ENCODE assay signal across 12 cellular contexts in genomic region chr15:70375006-70375409, GRCh38.
DNase-seq lines count a peak whose midpoint lies in the region; ATAC-seq and TF ChIP-seq lines count a peak whose summit lies in the region.
"Had no signal": no experiment of that assay in that cellular context is flagged by ENCODE, and none has a peak within 500 bp of the region (broad histone marks: within the 10 kb centered on the region; RNA-seq: fewer than 3 reads in every experiment).

No MANE protein-coding gene starts in this region.

- DNase-seq in CD1c-positive myeloid dendritic cell (ENCODE audit: extremely low spot score) = peak; percentile 36
- DNase-seq in MG63 = peak; percentile 95
- DNase-seq in amniotic epithelial cell (ENCODE audit: low read depth) = peak; percentile 63
- DNase-seq in lower lobe of right lung = no peak
- DNase-seq in stimulated activated naive CD8-positive, alpha-beta T cell treated with anti-CD3 and anti-CD28 coated beads, Interleukin-15, amount 100 ng/mL, for 72 hours = no peak
- DNase-seq in NCI-H128 (lab: John Stamatoyannopoulos, UW; ENCODE audit: unreplicated experiment) = no peak
- DNase-seq: activated gamma-delta T cell, esophagus squamous epithelium, mucosa of descending colon, SW 1271 had no signal

- H3K27me3 ChIP-seq in MG63 (no peaks in the 10 kb centered on the region), lower lobe of right lung (ENCODE audit: low read depth) (no peaks in the 10 kb centered on the region)

- intact Hi-C loops in lower lobe of right lung (cut with DNase I) = no loop called here

- H3K27me3 Mint-ChIP-seq in stimulated activated naive CD8-positive, alpha-beta T cell treated with anti-CD3 and anti-CD28 coated beads, Interleukin-15, amount 100 ng/mL, for 72 hours = peaks cover 67% of the 10 kb centered on the region
- peaks cover 37% of the 10 kb centered on the region for H3K27me3 Mint-ChIP-seq in stimulated activated memory B cell treated with anti-CD40 and anti-IgM and Interleukin-4, amounts not matched to agents 10 μg/mL and 1 μg/mL and 100 μg/mL, for 72 hours

- ATAC-seq in lower lobe of right lung (peak; percentile 52 to 54), HG02981 (IDR thresholded peaks at IDR 0.05; ENCODE audit: unreplicated experiment) (no peak)
- no peak for ATAC-seq in stimulated activated naive CD8-positive, alpha-beta T cell treated with anti-CD3 and anti-CD28 coated beads, Interleukin-15, amount 100 ng/mL, for 72 hours
- ATAC-seq in stimulated activated memory B cell treated with anti-CD40 and anti-IgM and Interleukin-4, amounts not matched to agents 10 μg/mL and 1 μg/mL and 100 μg/mL, for 72 hours = no peak
- ATAC-seq: mucosa of descending colon had no signal

- H3K4me1 ChIP-seq in lower lobe of right lung = peaks cover 19% of the 10 kb centered on the region

- no peak overlapping the region for H3K4me3 Mint-ChIP-seq in stimulated activated naive CD8-positive, alpha-beta T cell treated with anti-CD3 and anti-CD28 coated beads, Interleukin-15, amount 100 ng/mL, for 72 hours
- H3K4me3 Mint-ChIP-seq in stimulated activated memory B cell treated with anti-CD40 and anti-IgM and Interleukin-4, amounts not matched to agents 10 μg/mL and 1 μg/mL and 100 μg/mL, for 72 hours = no peak overlapping the region

- no peaks in the 10 kb centered on the region for H3K36me3 ChIP-seq in MG63
- no peaks in the 10 kb centered on the region for H3K36me3 ChIP-seq in lower lobe of right lung
- H3K36me3 ChIP-seq: esophagus squamous epithelium had no signal

- no peak for TF ChIP-seq CTCF in lower lobe of right lung (IDR thresholded peaks at IDR 0.05)

- no peak overlapping the region for H3K27ac ChIP-seq in lower lobe of right lung
- H3K27ac ChIP-seq: esophagus squamous epithelium had no signal

- H3K9me3 ChIP-seq in MG63 = no peaks in the 10 kb centered on the region
- no peaks in the 10 kb centered on the region for H3K9me3 ChIP-seq in lower lobe of right lung
- H3K9me3 ChIP-seq: esophagus squamous epithelium, mucosa of descending colon had no signal

- H3K36me3 Mint-ChIP-seq in stimulated activated memory B cell treated with anti-CD40 and anti-IgM and Interleukin-4, amounts not matched to agents 10 μg/mL and 1 μg/mL and 100 μg/mL, for 72 hours = no peaks in the 10 kb centered on the region

- H3K4me3 ChIP-seq in MG63 (no peak overlapping the region), lower lobe of right lung (no peak overlapping the region)
- H3K4me3 ChIP-seq: esophagus squamous epithelium, mucosa of descending colon had no signal

- peaks cover 8% of the 10 kb centered on the region for H3K4me1 Mint-ChIP-seq in stimulated activated naive CD8-positive, alpha-beta T cell treated with anti-CD3 and anti-CD28 coated beads, Interleukin-15, amount 100 ng/mL, for 72 hours
- H3K4me1 Mint-ChIP-seq in stimulated activated memory B cell treated with anti-CD40 and anti-IgM and Interleukin-4, amounts not matched to agents 10 μg/mL and 1 μg/mL and 100 μg/mL, for 72 hours = peaks cover 26% of the 10 kb centered on the region

- H3K27ac Mint-ChIP-seq in stimulated activated naive CD8-positive, alpha-beta T cell treated with anti-CD3 and anti-CD28 coated beads, Interleukin-15, amount 100 ng/mL, for 72 hours = no peak overlapping the region
- H3K27ac Mint-ChIP-seq in stimulated activated memory B cell treated with anti-CD40 and anti-IgM and Interleukin-4, amounts not matched to agents 10 μg/mL and 1 μg/mL and 100 μg/mL, for 72 hours = no peak overlapping the region

- no peaks in the 10 kb centered on the region for H3K9me3 Mint-ChIP-seq in stimulated activated naive CD8-positive, alpha-beta T cell treated with anti-CD3 and anti-CD28 coated beads, Interleukin-15, amount 100 ng/mL, for 72 hours
- peaks cover 2% of the 10 kb centered on the region for H3K9me3 Mint-ChIP-seq in stimulated activated memory B cell treated with anti-CD40 and anti-IgM and Interleukin-4, amounts not matched to agents 10 μg/mL and 1 μg/mL and 100 μg/mL, for 72 hours

Comparison
In these comparisons a context has a peak if more than half of its experiments do, and no peak if none do; other contexts are left out.
1. DNase-seq: peak in CD1c-positive myeloid dendritic cell (single experiment), MG63 (single experiment) and amniotic epithelial cell (single experiment); none in lower lobe of right lung (single experiment), stimulated activated naive CD8-positive, alpha-beta T cell treated with anti-CD3 and anti-CD28 coated beads, Interleukin-15, amount 100 ng/mL, for 72 hours (0 of 2) and NCI-H128 (single experiment).
2. ATAC-seq: peak in lower lobe of right lung (2 of 2); none in stimulated activated naive CD8-positive, alpha-beta T cell treated with anti-CD3 and anti-CD28 coated beads, Interleukin-15, amount 100 ng/mL, for 72 hours (single experiment), stimulated activated memory B cell treated with anti-CD40 and anti-IgM and Interleukin-4, amounts not matched to agents 10 μg/mL and 1 μg/mL and 100 μg/mL, for 72 hours (single experiment) and HG02981 (single experiment).